ENCODE assay signal across 17 cellular contexts in the genomic region with DNA sequence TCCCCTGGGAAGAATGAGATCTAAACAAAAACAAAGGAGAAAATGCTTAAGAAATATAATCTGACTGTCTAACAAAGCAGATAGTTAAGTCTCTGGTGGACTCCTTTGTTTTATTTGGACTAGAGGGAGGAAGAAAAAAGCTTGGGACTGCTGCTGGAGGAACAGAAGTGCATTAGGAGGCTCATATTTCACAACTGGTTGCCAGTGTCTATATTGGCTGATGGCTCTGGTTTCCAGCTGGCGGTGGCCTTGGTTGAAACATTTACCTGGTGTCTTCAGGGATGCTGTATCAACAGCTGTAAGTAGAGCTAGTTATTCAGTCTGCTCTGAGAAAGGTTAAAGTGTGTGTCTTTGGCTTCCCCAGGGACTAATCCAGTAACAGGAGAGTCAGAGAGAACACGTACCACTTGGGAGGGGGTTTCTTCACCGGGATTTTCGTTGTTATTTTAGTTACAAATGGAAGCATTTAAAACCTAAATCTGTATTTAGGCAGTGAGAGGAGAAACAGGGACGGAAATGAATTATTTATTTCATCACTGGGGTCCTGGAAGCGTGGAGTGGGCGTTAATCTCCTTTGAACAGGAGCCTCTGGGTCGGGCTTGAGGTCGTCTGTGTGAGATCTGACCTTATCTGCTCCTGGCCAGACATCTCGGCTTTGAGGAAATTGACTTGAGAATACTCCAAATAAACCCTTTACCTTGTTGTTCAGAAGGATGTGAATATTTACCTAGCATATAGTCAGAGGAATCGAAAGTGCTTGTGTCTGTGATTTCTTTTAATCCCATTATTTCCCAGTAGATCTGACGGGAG.
DNase-seq lines count a peak whose midpoint lies in the region; ATAC-seq and TF ChIP-seq lines count a peak whose summit lies in the region.
"Had no signal": no experiment of that assay in that cellular context is flagged by ENCODE, and none has a peak within 500 bp of the region (broad histone marks: within the 10 kb centered on the region; RNA-seq: fewer than 3 reads in every experiment).

No MANE protein-coding gene starts in this region.

- no peak for ATAC-seq in naive thymus-derived CD4-positive, alpha-beta T cell

- H3K27ac ChIP-seq in dorsolateral prefrontal cortex, result no peak overlapping the region
- H3K27ac ChIP-seq in naive thymus-derived CD4-positive, alpha-beta T cell (ENCODE audit: low read depth, low read length), result no peak overlapping the region
- H3K27ac ChIP-seq: epithelial cell of prostate, HL-60, ovary, SK-N-MC had no signal

- H3K9me3 Mint-ChIP-seq in naive thymus-derived CD4-positive, alpha-beta T cell, result peaks cover 0 to 11% (median 0%) of the 10 kb centered on the region in 11 donors
- H3K9me3 Mint-ChIP-seq in Calu3 (ENCODE audit: low read depth, unreplicated experiment), result no peaks in the 10 kb centered on the region
- H3K9me3 Mint-ChIP-seq: activated B cell treated with CpG ODN at 0.5 μM for 24 hours had no signal

- no peaks in the 10 kb centered on the region for H3K27me3 ChIP-seq in dorsolateral prefrontal cortex
- H3K27me3 ChIP-seq in naive thymus-derived CD4-positive, alpha-beta T cell (ENCODE audit: control insufficient read depth in 2 of 2, insufficient read depth in 2 of 2, low read length in 2 of 2), result no peaks in the 10 kb centered on the region
- H3K27me3 ChIP-seq: ovary had no signal

- no peaks in the 10 kb centered on the region for H3K4me1 ChIP-seq in naive thymus-derived CD4-positive, alpha-beta T cell (ENCODE audit: control insufficient read depth in 2 of 2, insufficient read depth in 2 of 2, low read length in 2 of 2)

- POLR2A ChIA-PET in naive thymus-derived CD4-positive, alpha-beta T cell (lab: Charles Lee), result no interaction called here

- H3K4me3 Mint-ChIP-seq in naive thymus-derived CD4-positive, alpha-beta T cell, result no peak overlapping the region
- H3K4me3 Mint-ChIP-seq in Calu3 (ENCODE audit: low read depth, unreplicated experiment), result no peak overlapping the region
- H3K4me3 Mint-ChIP-seq: activated B cell treated with CpG ODN at 0.5 μM for 24 hours; stimulated activated naive CD8-positive, alpha-beta T cell treated with anti-CD3 and anti-CD28 coated beads, Interleukin-15, Interleukin-2, amounts not matched to agents 100 ng/mL and 50 ng/mL, for 24 hours had no signal

- H3K36me3 Mint-ChIP-seq in naive thymus-derived CD4-positive, alpha-beta T cell, result no peaks in the 10 kb centered on the region
- no peaks in the 10 kb centered on the region for H3K36me3 Mint-ChIP-seq in Calu3 (ENCODE audit: insufficient read depth, unreplicated experiment)

- TF ChIP-seq POLR2A in erythroblast (IDR thresholded peaks at IDR 0.05; ENCODE audit: low read length), result peak; percentile 14

- H3K27ac Mint-ChIP-seq in naive thymus-derived CD4-positive, alpha-beta T cell, result no peak overlapping the region
- no peak overlapping the region for H3K27ac Mint-ChIP-seq in Calu3 (ENCODE audit: unreplicated experiment)
- H3K27ac Mint-ChIP-seq: activated B cell treated with CpG ODN at 0.5 μM for 24 hours; stimulated activated naive CD8-positive, alpha-beta T cell treated with anti-CD3 and anti-CD28 coated beads, Interleukin-15, Interleukin-2, amounts not matched to agents 100 ng/mL and 50 ng/mL, for 24 hours had no signal

- no peaks in the 10 kb centered on the region for H3K36me3 ChIP-seq in naive thymus-derived CD4-positive, alpha-beta T cell (ENCODE audit: control insufficient read depth in 2 of 3, insufficient read depth in 3 of 3, low read length in 3 of 3)
- H3K36me3 ChIP-seq: ovary had no signal

- no peaks in the 10 kb centered on the region for H3K9me3 ChIP-seq in naive thymus-derived CD4-positive, alpha-beta T cell (ENCODE audit: control insufficient read depth in 2 of 3, low read length in 3 of 3)
- H3K9me3 ChIP-seq: ovary had no signal

- peaks cover 0 to 4% (median 0%) of the 10 kb centered on the region in 7 donors for H3K4me1 Mint-ChIP-seq in naive thymus-derived CD4-positive, alpha-beta T cell
- no peaks in the 10 kb centered on the region for H3K4me1 Mint-ChIP-seq in Calu3 (ENCODE audit: low read depth, unreplicated experiment)
- H3K4me1 Mint-ChIP-seq: activated B cell treated with CpG ODN at 0.5 μM for 24 hours had no signal

- H3K27me3 Mint-ChIP-seq in naive thymus-derived CD4-positive, alpha-beta T cell, result peaks cover 2 to 42% (median 33%) of the 10 kb centered on the region in 5 donors
- H3K27me3 Mint-ChIP-seq in Calu3 (ENCODE audit: unreplicated experiment), result peaks cover 98% of the 10 kb centered on the region

- BruUV-seq in Calu3 (replicated peaks; lab: Mats Ljungman, UMichigan), result no TSS peak

- CTCF ChIA-PET in naive thymus-derived CD4-positive, alpha-beta T cell (lab: Charles Lee), result no interaction called here
- CTCF ChIA-PET in Calu3 (lab: Charles Lee), result no interaction called here

- TF ChIP-seq CTCF in dorsolateral prefrontal cortex (IDR thresholded peaks at IDR 0.05 in 54 of 56, conservative IDR thresholded peaks at IDR 0.05 in 2 of 56; ENCODE audit: low read depth in 1 of 56, partially characterized antibody in 56 of 56) (no peak), Calu3 (IDR thresholded peaks at IDR 0.05; ENCODE audit: unreplicated experiment) (no peak)

- peak; percentile 97 for DNase-seq in DMS79 treated with DMSO at 0.1 percent for 48 hours (lab: John Stamatoyannopoulos, UW)
- peak; percentile 63 to 86 for DNase-seq in NCI-H187 (lab: John Stamatoyannopoulos, UW)
- DNase-seq in NCI-H524 treated with DMSO at 0.1 percent for 48 hours (lab: John Stamatoyannopoulos, UW), result peak; percentile 94
- peak; percentile 93 to 97 for DNase-seq in erythroblast (lab: John Stamatoyannopoulos, UW)
- no peak for DNase-seq in dorsolateral prefrontal cortex
- no peak for DNase-seq in naive thymus-derived CD4-positive, alpha-beta T cell
- DNase-seq in GOT3 (lab: John Stamatoyannopoulos, UW), result no peak
- DNase-seq in Calu3, result no peak
- DNase-seq: activated B cell treated with CpG ODN at 0.5 μM for 24 hours, activated gamma-delta T cell treated with Interleukin-2 at 50 U/mL for 16 hours, aorta, head of caudate nucleus, ovary had no signal

- H3K4me3 ChIP-seq in dorsolateral prefrontal cortex, result no peak overlapping the region
- no peak overlapping the region for H3K4me3 ChIP-seq in naive thymus-derived CD4-positive, alpha-beta T cell (ENCODE audit: low read length)
- H3K4me3 ChIP-seq: ovary, SK-N-MC had no signal

- intact Hi-C loops in dorsolateral prefrontal cortex (cut with DNase I) (no loop called here), Calu3 (cut with micrococcal nuclease; ENCODE audit: unreplicated experiment) (no loop called here)
- intact Hi-C loops in naive thymus-derived CD4-positive, alpha-beta T cell (cut with micrococcal nuclease), result no loop called here

Comparison
In these comparisons a context has a peak if more than half of its experiments do, and no peak if none do; other contexts are left out.
1. DNase-seq: peak in DMS79 treated with DMSO at 0.1 percent for 48 hours (single experiment), NCI-H187 (2 of 2), NCI-H524 treated with DMSO at 0.1 percent for 48 hours (single experiment) and erythroblast (2 of 2); none in dorsolateral prefrontal cortex (0 of 10), naive thymus-derived CD4-positive, alpha-beta T cell (0 of 9), GOT3 (single experiment) and Calu3 (single experiment).